In the genomic region with DNA sequence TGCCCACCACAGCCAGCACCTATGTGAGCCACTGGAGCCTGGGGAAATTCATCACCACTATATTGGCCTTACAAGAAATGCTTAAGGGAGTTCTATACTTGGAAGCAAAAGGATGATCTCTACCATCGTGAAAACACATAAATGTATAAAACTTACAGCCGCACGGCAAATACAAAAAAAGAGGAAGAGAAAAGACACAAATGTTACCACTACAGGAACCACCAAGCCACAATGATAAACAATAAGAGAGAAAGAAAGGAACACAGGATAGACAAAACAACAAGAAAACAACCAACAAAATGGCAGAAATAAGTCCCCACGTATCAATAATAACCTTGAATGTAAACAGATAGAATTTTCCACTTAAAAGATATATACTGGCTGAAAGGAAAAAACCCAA, we compare ENCODE assay signal across 23 cellular contexts.
"Had no signal": no experiment of that assay in that cellular context is flagged by ENCODE, and none has a peak within 500 bp of the region (broad histone marks: within the 10 kb centered on the region; RNA-seq: fewer than 3 reads in every experiment).

No MANE protein-coding gene starts in this region.

- ATAC-seq: heart left ventricle; left lobe of liver; natural killer cell treated with Interleukin-12 subunit alpha and Interleukin-12 subunit beta and Interleukin-15 and Interleukin-18, amount 100 ng/mL, for 72 hours had no signal

- H3K27ac ChIP-seq: coronary artery, heart left ventricle, neural progenitor cell, ovary, right atrium auricular region, sigmoid colon, skin epidermis, tibial artery, upper lobe of left lung, uterus had no signal

- H3K4me3 ChIP-seq: coronary artery, heart left ventricle, neural progenitor cell, ovary, right atrium auricular region, sigmoid colon, skin epidermis, tibial artery, upper lobe of left lung, uterus had no signal

- H3K4me1 ChIP-seq: heart left ventricle, neural progenitor cell, right atrium auricular region, sigmoid colon, tibial artery, upper lobe of left lung, uterus had no signal

- H3K4me3 Mint-ChIP-seq: endodermal cell; mesothelial cell of epicardium; natural killer cell treated with Interleukin-12 subunit alpha and Interleukin-12 subunit beta and Interleukin-15 and Interleukin-18, amount 100 ng/mL, for 72 hours; neural progenitor cell; stimulated activated naive CD8-positive, alpha-beta T cell treated with anti-CD3 and anti-CD28 coated beads, Interleukin-15, Interleukin-2, amounts not matched to agents 100 ng/mL and 50 ng/mL, for 24 hours had no signal

- H3K4me2 ChIP-seq: neural progenitor cell had no signal

- H3K9ac ChIP-seq: neural progenitor cell had no signal

- H3K4me1 Mint-ChIP-seq: endodermal cell, mesothelial cell of epicardium, neural progenitor cell had no signal

- H3K36me3 Mint-ChIP-seq: natural killer cell treated with Interleukin-12 subunit alpha and Interleukin-12 subunit beta and Interleukin-15 and Interleukin-18, amount 100 ng/mL, for 72 hours; neural progenitor cell had no signal

- H3K36me3 ChIP-seq: heart left ventricle, neural progenitor cell, ovary, right atrium auricular region, sigmoid colon, tibial artery, upper lobe of left lung, uterus had no signal

- DNase-seq: effector CD4-positive, alpha-beta T cell; endodermal cell; erythroblast; foreskin melanocyte; heart left ventricle; hippocampal formation; islet precursor cell; mammary epithelial cell; nucleus accumbens; ovary; sigmoid colon; stimulated activated CD4-positive, alpha-beta T cell treated with anti-CD3 and anti-CD28 coated beads, Interleukin-2, amount 100 ng/mL, for 48 hours; tibial artery; upper lobe of left lung; uterus had no signal

- H3K27me3 ChIP-seq: heart left ventricle, neural progenitor cell, ovary, right atrium auricular region, sigmoid colon, upper lobe of left lung, uterus had no signal

- H3K9me3 ChIP-seq: ovary, upper lobe of left lung had no signal

- H3K27ac Mint-ChIP-seq: endodermal cell; mesothelial cell of epicardium; natural killer cell treated with Interleukin-12 subunit alpha and Interleukin-12 subunit beta and Interleukin-15 and Interleukin-18, amount 100 ng/mL, for 72 hours; neural progenitor cell; stimulated activated naive CD8-positive, alpha-beta T cell treated with anti-CD3 and anti-CD28 coated beads, Interleukin-15, Interleukin-2, amounts not matched to agents 100 ng/mL and 50 ng/mL, for 24 hours had no signal
